In the genomic region with DNA sequence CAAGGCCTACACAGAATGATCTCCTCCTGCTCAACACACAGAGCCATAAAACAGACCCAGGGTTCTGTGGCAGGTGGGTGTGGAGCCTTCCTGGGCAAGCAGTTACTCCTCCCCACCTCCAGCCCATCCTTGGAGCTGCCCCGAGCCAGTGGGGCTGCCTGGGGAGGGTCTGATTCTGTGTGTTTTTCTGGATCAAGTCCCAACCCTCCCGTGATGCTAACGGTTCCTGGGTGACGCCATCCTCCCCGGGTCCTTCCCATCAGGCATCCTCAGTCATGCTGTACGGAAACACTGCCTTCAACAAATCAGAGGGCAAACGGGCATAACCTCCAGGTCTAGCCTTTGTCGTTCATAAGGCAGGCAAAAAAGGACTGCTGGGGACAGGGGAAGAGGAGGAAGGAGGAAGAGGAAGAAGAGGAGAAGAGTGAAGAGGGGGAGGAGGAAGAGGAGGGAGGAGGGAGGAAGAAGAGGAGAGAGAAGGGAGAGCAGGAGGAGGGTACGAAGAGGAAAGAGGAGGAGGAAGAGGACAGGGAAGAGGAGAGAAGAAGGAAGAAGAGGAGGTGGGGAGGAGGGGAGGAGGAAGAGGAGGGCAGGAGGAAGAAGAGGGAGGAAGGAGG, we compare ENCODE assay signal across 1 cellular context.
TF ChIP-seq lines count a peak whose summit lies in the region.

No MANE protein-coding gene starts in this region.

TF ChIP-seq in HEK293, 187 proteins besides CTCF, POLR2A, EP300 and RAD21 (continued from another document):
- TF ChIP-seq ZNF148 (tag by site-specific recombination; IDR thresholded peaks at IDR 0.05; ENCODE audit: borderline replicate concordance), result peak; percentile 90
- no peak for TF ChIP-seq ZBTB49 (tag by site-specific recombination; IDR thresholded peaks at IDR 0.05; ENCODE audit: low read depth)
- peak; percentile 83; the same call in 1 of the 2 replicates for TF ChIP-seq SALL2 (tag by site-specific recombination; IDR thresholded peaks at IDR 0.05; ENCODE audit: borderline replicate concordance)
- peak; percentile 81 for TF ChIP-seq ZNF776 (tag by site-specific recombination; IDR thresholded peaks at IDR 0.05; ENCODE audit: borderline replicate concordance)
- TF ChIP-seq ZNF624 (tag by site-specific recombination; IDR thresholded peaks at IDR 0.05), result 0 out of 2 replicates have a peak, but pooled peaks have one; percentile 35
- 0 out of 2 replicates have a peak, but pooled peaks have one; percentile 44 for TF ChIP-seq ZNF701 (tag by site-specific recombination; IDR thresholded peaks at IDR 0.05)
- peak; percentile 44; the same call in 1 of the 2 replicates for TF ChIP-seq ZNF548 (tag by site-specific recombination; IDR thresholded peaks at IDR 0.05)
- TF ChIP-seq ZBTB17 (tag by site-specific recombination; IDR thresholded peaks at IDR 0.05), result 0 out of 2 replicates have a peak, but pooled peaks have one; percentile 15
- TF ChIP-seq, protein P1, sequence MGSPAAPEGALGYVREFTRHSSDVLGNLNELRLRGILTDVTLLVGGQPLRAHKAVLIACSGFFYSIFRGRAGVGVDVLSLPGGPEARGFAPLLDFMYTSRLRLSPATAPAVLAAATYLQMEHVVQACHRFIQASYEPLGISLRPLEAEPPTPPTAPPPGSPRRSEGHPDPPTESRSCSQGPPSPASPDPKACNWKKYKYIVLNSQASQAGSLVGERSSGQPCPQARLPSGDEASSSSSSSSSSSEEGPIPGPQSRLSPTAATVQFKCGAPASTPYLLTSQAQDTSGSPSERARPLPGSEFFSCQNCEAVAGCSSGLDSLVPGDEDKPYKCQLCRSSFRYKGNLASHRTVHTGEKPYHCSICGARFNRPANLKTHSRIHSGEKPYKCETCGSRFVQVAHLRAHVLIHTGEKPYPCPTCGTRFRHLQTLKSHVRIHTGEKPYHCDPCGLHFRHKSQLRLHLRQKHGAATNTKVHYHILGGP (tag by site-specific recombination; IDR thresholded peaks at IDR 0.05), result peak; percentile 46; the same call in 1 of the 2 replicates
